15 cellular contexts compared by ENCODE assay signal in genomic region chr10:26505491-26505890, GRCh38.
DNase-seq lines count a peak whose midpoint lies in the region; ATAC-seq and TF ChIP-seq lines count a peak whose summit lies in the region.
"Had no signal": no experiment of that assay in that cellular context is flagged by ENCODE, and none has a peak within 500 bp of the region (broad histone marks: within the 10 kb centered on the region; RNA-seq: fewer than 3 reads in every experiment).

No MANE protein-coding gene starts in this region.

- peak overlapping the region; percentile 40 to 70 for H3K27ac Mint-ChIP-seq in activated naive CD4-positive, alpha-beta T cell treated with anti-CD3 and anti-CD28 coated beads, Interleukin-2, amount 50 U/mL, for 72 hours
- peak overlapping the region; percentile 71 to 74 for H3K27ac Mint-ChIP-seq in effector memory CD8-positive, alpha-beta T cell

- no peak overlapping the region for H3K4me2 ChIP-seq in DND-41 (ENCODE audit: insufficient read depth, low read length)

- no peak for DNase-seq in activated naive CD4-positive, alpha-beta T cell treated with anti-CD3 and anti-CD28 coated beads, Interleukin-2, amount 50 U/mL, for 72 hours (ENCODE audit: low spot score in 2 of 2)
- DNase-seq in activated naive CD4-positive, alpha-beta T cell treated with anti-CD3 and anti-CD28 coated beads, Interleukin-2, amount 50 U/mL, for 16 hours = no peak
- DNase-seq in DND-41 (no peak), NCI-H510A (lab: John Stamatoyannopoulos, UW) (no peak)
- no peak for DNase-seq in effector memory CD8-positive, alpha-beta T cell
- no peak for DNase-seq in stimulated activated CD4-positive, alpha-beta T cell treated with anti-CD3 and anti-CD28 coated beads, Interleukin-4, amount 100 ng/mL, for 1 hour
- DNase-seq: DMS153, Karpas-422, MM.1S, NCI-H187 treated with DMSO at 0.1 percent for 48 hours, NCI-H2171 had no signal

- TF ChIP-seq CTCF in DND-41 (IDR thresholded peaks at IDR 0.05; ENCODE audit: borderline replicate concordance, extremely low read depth, low read length, poor library complexity, severe bottlenecking) = no peak

- no peaks in the 10 kb centered on the region for H3K9me3 ChIP-seq in DND-41 (ENCODE audit: insufficient read depth, low read length, severe bottlenecking)
- H3K9me3 ChIP-seq in subcutaneous abdominal adipose tissue (ENCODE audit: control insufficient read depth in 5 of 5, low read length in 5 of 5) = no peaks in the 10 kb centered on the region

- H3K9ac ChIP-seq in DND-41 (ENCODE audit: low read depth, low read length) (no peak overlapping the region), subcutaneous abdominal adipose tissue (ENCODE audit: low read length in 5 of 5) (no peak overlapping the region)

- H3K27me3 ChIP-seq in DND-41 (ENCODE audit: insufficient read depth, low read length, poor library complexity) = no peaks in the 10 kb centered on the region
- no peaks in the 10 kb centered on the region for H3K27me3 ChIP-seq in subcutaneous abdominal adipose tissue (ENCODE audit: control insufficient read depth in 5 of 5, insufficient read depth in 4 of 5, low read length in 5 of 5)

- H3K79me2 ChIP-seq in DND-41 (ENCODE audit: insufficient read depth, low read length) = no peaks in the 10 kb centered on the region

- no peaks in the 10 kb centered on the region; the same call in 1 of the 2 replicates for H4K20me1 ChIP-seq in DND-41 (ENCODE audit: insufficient read depth, low read length)

- H3K27me3 Mint-ChIP-seq in effector memory CD8-positive, alpha-beta T cell = no peaks in the 10 kb centered on the region

- no peak overlapping the region for H2AFZ ChIP-seq in DND-41 (ENCODE audit: low read depth, low read length)

- no peak overlapping the region for H3K4me3 ChIP-seq in DND-41 (ENCODE audit: low read depth in 1 of 2, low read length in 2 of 2)
- H3K4me3 ChIP-seq in subcutaneous abdominal adipose tissue (ENCODE audit: low read depth in 1 of 5, low read length in 5 of 5) = no peak overlapping the region

- no peaks in the 10 kb centered on the region for H3K4me1 ChIP-seq in DND-41 (ENCODE audit: insufficient read depth, low read length)
- peaks cover 0 to 18% (median 8%) of the 10 kb centered on the region in 5 donors for H3K4me1 ChIP-seq in subcutaneous abdominal adipose tissue (ENCODE audit: control insufficient read depth in 5 of 5, insufficient read depth in 5 of 5, low read length in 5 of 5)

- H3K36me3 ChIP-seq in DND-41 (ENCODE audit: insufficient read depth, low read length) (peaks cover 92% of the 10 kb centered on the region), subcutaneous abdominal adipose tissue (ENCODE audit: control insufficient read depth in 5 of 5, insufficient read depth in 5 of 5, low read length in 5 of 5) (peaks cover 16 to 28% (median 25%) of the 10 kb centered on the region in 5 donors)

- H3K4me3 Mint-ChIP-seq in effector memory CD8-positive, alpha-beta T cell = no peak overlapping the region

- no peak for ATAC-seq in activated naive CD4-positive, alpha-beta T cell treated with anti-CD3 and anti-CD28 coated beads, Interleukin-2, amount 50 U/mL, for 72 hours
- ATAC-seq in DND-41 (ENCODE audit: insufficient read depth, low read depth) (no peak), GM19467 (IDR thresholded peaks at IDR 0.05; ENCODE audit: unreplicated experiment) (no peak)
- no peak for ATAC-seq in effector memory CD8-positive, alpha-beta T cell (replicated peaks)
- ATAC-seq: Panc1, Right ventricle myocardium inferior had no signal

- H3K4me1 Mint-ChIP-seq in effector memory CD8-positive, alpha-beta T cell (ENCODE audit: low read depth in 2 of 2) = peaks cover 10 to 26% of the 10 kb centered on the region in 2 donors

- H3K9me3 Mint-ChIP-seq in activated naive CD4-positive, alpha-beta T cell treated with anti-CD3 and anti-CD28 coated beads, Interleukin-2, amount 50 U/mL, for 72 hours = no peaks in the 10 kb centered on the region
- no peaks in the 10 kb centered on the region for H3K9me3 Mint-ChIP-seq in effector memory CD8-positive, alpha-beta T cell

- peaks cover 48 to 54% of the 10 kb centered on the region in 2 donors for H3K36me3 Mint-ChIP-seq in activated naive CD4-positive, alpha-beta T cell treated with anti-CD3 and anti-CD28 coated beads, Interleukin-2, amount 50 U/mL, for 72 hours
- peaks cover 59% of the 10 kb centered on the region for H3K36me3 Mint-ChIP-seq in effector memory CD8-positive, alpha-beta T cell (ENCODE audit: insufficient read depth)

- H3K27ac ChIP-seq in DND-41 (ENCODE audit: low read length) (0 out of 2 replicates have a peak overlapping the region, but pooled peaks have one; percentile 10), subcutaneous abdominal adipose tissue (ENCODE audit: low read depth, low read length) (peak overlapping the region; percentile 69)
